8 cellular contexts compared by ENCODE assay signal in genomic region chr6:35731736-35732532, GRCh38. TPM values are rescaled to one million over a fixed set of nuclear protein-coding genes. Genes with fewer than 3 reads are reported as not detected.
DNase-seq lines count a peak whose midpoint lies in the region; ATAC-seq and TF ChIP-seq lines count a peak whose summit lies in the region.

No MANE protein-coding gene starts in this region.

- intact Hi-C loops in adrenal gland (cut with DNase I) (loop anchor here (5.0 to 10.0 kb wide), 2 partner anchors 97 to 135 kb away; no protein-coding TSS in a partner anchor), heart right ventricle (cut with DNase I) (loop anchor here in 4 of 10 donors (1.0 to 5.0 kb wide), 4 partner anchors 44 to 130 kb away; partner anchors contain the start of gene FKBP5 (in 2 of the 4)), posterior vena cava (cut with DNase I) (loop anchor here in 1 of 2 donors (5.0 kb wide), 1 partner anchor 130 kb away; no protein-coding TSS in a partner anchor)

- no peaks in the 10 kb centered on the region for H4K20me1 ChIP-seq in MM.1S (ENCODE audit: insufficient read depth, low read length)

- no peaks in the 10 kb centered on the region for H3K36me3 ChIP-seq in MM.1S (replicated peaks; ENCODE audit: insufficient read depth, low read length)
- no peaks in the 10 kb centered on the region for H3K36me3 ChIP-seq in adrenal gland (replicated peaks in 1 of 2)
- no peaks in the 10 kb centered on the region for H3K36me3 ChIP-seq in heart right ventricle
- H3K36me3 ChIP-seq in upper lobe of left lung, result no peaks in the 10 kb centered on the region

- H3K9me3 ChIP-seq in MM.1S (replicated peaks; ENCODE audit: insufficient read depth, low read length) (no peaks in the 10 kb centered on the region), adrenal gland (replicated peaks in 1 of 3) (no peaks in the 10 kb centered on the region), heart right ventricle (no peaks in the 10 kb centered on the region), upper lobe of left lung (no peaks in the 10 kb centered on the region)

- TF ChIP-seq POLR2A in adrenal gland (IDR thresholded peaks at IDR 0.05) (peak in 1 of 2 donors; percentile 78), upper lobe of left lung (IDR thresholded peaks at IDR 0.05) (peak; percentile 1 to 75 (median 45))

- peak; percentile 60 to 86 (median 77) for ATAC-seq in heart right ventricle
- ATAC-seq in upper lobe of left lung (ENCODE audit: low FRiP score in 2 of 2), result peak; percentile 87 to 89

- H3K79me2 ChIP-seq in MM.1S (ENCODE audit: low read length), result no peaks in the 10 kb centered on the region

- WGBS in adrenal gland, 4 donors, result 0 to 1% (median 0%) methylated on average over 2 to 61 of the region's 61 CpGs
- WGBS in heart right ventricle, 2 donors, result 0 to 1% methylated on average over 54 to 61 of the region's 61 CpGs
- WGBS in upper lobe of left lung, 2 donors, result 1% methylated on average over 23 to 33 of the region's 61 CpGs

- peak; percentile 10; the same call in 1 of the 2 replicates for TF ChIP-seq CTCF in MM.1S (IDR thresholded peaks at IDR 0.05; ENCODE audit: low read length)
- TF ChIP-seq CTCF in adrenal gland (IDR thresholded peaks at IDR 0.05), result peak in 2 of 6 experiments; percentile 9 to 14
- TF ChIP-seq CTCF in heart right ventricle (IDR thresholded peaks at IDR 0.05), result peak in 5 of 9 donors; percentile 9 to 47 (median 21)
- TF ChIP-seq CTCF in upper lobe of left lung (IDR thresholded peaks at IDR 0.05), result peak in 5 of 6 experiments; percentile 12 to 51 (median 21)

- peak; percentile 93 to 99 (median 96) for TF ChIP-seq EP300 in upper lobe of left lung (IDR thresholded peaks at IDR 0.05)

- H3F3A ChIP-seq in MM.1S (ENCODE audit: insufficient read depth, low read length), result peaks cover 35% of the 10 kb centered on the region

- peak overlapping the region; percentile 96 for H3K4me3 ChIP-seq in MM.1S (ENCODE audit: low read length)
- peak overlapping the region; percentile 30 to 86 (median 53) for H3K4me3 ChIP-seq in adrenal gland
- peak overlapping the region; percentile 42 to 96 (median 84) for H3K4me3 ChIP-seq in heart right ventricle
- H3K4me3 ChIP-seq in upper lobe of left lung, result peak overlapping the region; percentile 50 to 66 (median 55)

- DNase-seq in GF-D8 (lab: John Stamatoyannopoulos, UW) (peak; percentile 70), H4 (ENCODE audit: low spot score) (peak; percentile 84), MM.1S (peak; percentile 88), T follicular helper cell (ENCODE audit: low read depth) (peak; percentile 89), adrenal gland (peak; percentile 96 to 98 (median 97)), heart right ventricle (peak; percentile 95 to 98), posterior vena cava (ENCODE audit: low spot score) (peak; percentile 99), upper lobe of left lung (peak; percentile 98 to 99)

- H3K4me2 ChIP-seq in MM.1S (ENCODE audit: low read depth, low read length), result peak overlapping the region; percentile 85

- no peaks in the 10 kb centered on the region for H3K27me3 ChIP-seq in MM.1S (replicated peaks; ENCODE audit: insufficient read depth, low read length)
- no peaks in the 10 kb centered on the region for H3K27me3 ChIP-seq in adrenal gland
- no peaks in the 10 kb centered on the region for H3K27me3 ChIP-seq in heart right ventricle
- no peaks in the 10 kb centered on the region for H3K27me3 ChIP-seq in upper lobe of left lung

- peak overlapping the region; percentile 81 for H3K9ac ChIP-seq in MM.1S (ENCODE audit: low read length)

- peak overlapping the region; percentile 94 for H2AFZ ChIP-seq in MM.1S (ENCODE audit: low read length)

- H3K27ac ChIP-seq in MM.1S (ENCODE audit: low read length), result peak overlapping the region; percentile 79
- peak overlapping the region; percentile 97 to 100 (median 98) for H3K27ac ChIP-seq in adrenal gland
- H3K27ac ChIP-seq in heart right ventricle, result peak overlapping the region; percentile 98 to 100 (median 100)
- peak overlapping the region; percentile 99 to 100 (median 100) for H3K27ac ChIP-seq in upper lobe of left lung

- H3K4me1 ChIP-seq in MM.1S (ENCODE audit: low read length) (peaks cover 31% of the 10 kb centered on the region), adrenal gland (replicated peaks in 1 of 2) (peaks cover 49 to 72% of the 10 kb centered on the region in 2 donors), heart right ventricle (peaks cover 21 to 80% (median 56%) of the 10 kb centered on the region in 9 donors), upper lobe of left lung (peaks cover 69 to 85% (median 80%) of the 10 kb centered on the region in 4 donors)

- H3K9me2 ChIP-seq in MM.1S (replicated peaks; ENCODE audit: insufficient read depth, low read length), result no peaks in the 10 kb centered on the region

RNA-seq across cellular contexts. Expression of gene ARMC12, which starts 4.9 kb away (rescaled TPM):
- total RNA-seq in H4 (2014; rRNA removed; shearing (Covaris generic)), result 0.33 TPM in 1 of 2 replicates, not detected in the other
- total RNA-seq in adrenal gland (10 to 100 TPM in 1 of 8 donors, 1 to 10 TPM in 3, under 1 TPM in 3, not detected in 1; 0.29 to 44.7 (median 1.1) TPM), heart right ventricle (under 1 TPM in 4 of 10 donors, not detected in 6; 0.20 to 0.37 (median 0.24) TPM), posterior vena cava (1 to 10 TPM in 1 of 2 donors, under 1 TPM in 1; 0.57 to 1.1 TPM), upper lobe of left lung (1 to 10 TPM in 1 of 6 donors, under 1 TPM in 4, not detected in 1; 0.46 to 6.3 (median 0.74) TPM)
- polyA plus RNA-seq in adrenal gland (1 to 10 TPM in 2 of 3 donors, under 1 TPM in 1; 0.81 to 6.9 (median 6.8) TPM), heart right ventricle (under 1 TPM; 0.16 to 0.95 TPM)

RNA-seq across cellular contexts. Expression of gene FKBP5, which starts 43.2 kb away (rescaled TPM):
- 2.0 and 3.4 TPM in 2 replicates for total RNA-seq in H4 (2014; rRNA removed; shearing (Covaris generic))
- total RNA-seq in adrenal gland, result 100 to 1,000 TPM in 7 of 8 donors, 10 to 100 TPM in 1; 79.8 to 234 (median 121) TPM
- polyA plus RNA-seq in adrenal gland, result 100 to 1,000 TPM in 1 of 3 donors, 10 to 100 TPM in 2; 23.8 to 163 (median 65.7) TPM
- total RNA-seq in heart right ventricle, result 100 to 1,000 TPM in 3 of 10 donors, 10 to 100 TPM in 7; 20.3 to 151 (median 45.3) TPM
- polyA plus RNA-seq in heart right ventricle, result 100 to 1,000 TPM in 1 of 2 donors, 10 to 100 TPM in 1; 40.5 to 199 TPM
- 100 to 1,000 TPM in 1 of 2 donors, 10 to 100 TPM in 1; 83.1 to 193 TPM for total RNA-seq in posterior vena cava
- 100 to 1,000 TPM; 112 to 203 (median 143) TPM for total RNA-seq in upper lobe of left lung

RNA-seq across cellular contexts. Expression of gene CLPSL2, which starts 44.5 kb away (rescaled TPM):
- total RNA-seq in H4 (2014; rRNA removed; shearing (Covaris generic)), result 5.7 TPM in 1 of 2 replicates, not detected in the other
- not detected for total RNA-seq in adrenal gland
- polyA plus RNA-seq in adrenal gland, result not detected
- total RNA-seq in heart right ventricle, result not detected
- not detected for polyA plus RNA-seq in heart right ventricle
- total RNA-seq in posterior vena cava, result not detected
- total RNA-seq in upper lobe of left lung, result not detected

RNA-seq across cellular contexts. Expression of gene CLPSL1, which starts 48.9 kb away (rescaled TPM):
- not detected in 2 replicates for total RNA-seq in H4 (2014; rRNA removed; shearing (Covaris generic))
- total RNA-seq in adrenal gland (not detected), heart right ventricle (not detected), posterior vena cava (not detected), upper lobe of left lung (not detected)
- polyA plus RNA-seq in adrenal gland (not detected), heart right ventricle (not detected)

Comparison
In these comparisons a context has a peak if more than half of its experiments do, and no peak if none do; other contexts are left out.
1. Peak in every context shown above with its lines: DNase-seq, ATAC-seq, H3K4me3 ChIP-seq and H3K27ac ChIP-seq.